18 cellular contexts compared by ENCODE assay signal in the genomic region with DNA sequence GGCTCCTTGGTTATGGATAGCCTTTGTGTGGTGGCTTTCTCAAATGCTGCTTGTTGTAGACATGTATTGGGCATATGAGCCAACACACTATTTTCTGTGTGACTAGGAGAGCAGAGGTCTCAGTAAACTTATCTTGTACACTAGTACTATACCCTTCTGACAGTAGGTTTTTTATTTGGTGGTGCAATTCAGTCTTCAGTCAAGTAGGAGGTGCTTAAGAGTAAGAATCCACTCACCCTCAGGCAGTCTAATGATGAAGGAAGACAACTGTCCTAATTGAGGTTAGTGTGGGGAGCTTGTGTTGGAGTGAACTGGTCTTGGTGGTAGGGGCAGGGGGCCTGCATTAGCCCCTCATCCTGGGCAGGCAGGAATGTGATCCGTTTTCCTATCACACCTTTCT.
"Had no signal": no experiment of that assay in that cellular context is flagged by ENCODE, and none has a peak within 500 bp of the region (broad histone marks: within the 10 kb centered on the region; RNA-seq: fewer than 3 reads in every experiment).

No MANE protein-coding gene starts in this region.

- H3K4me3 ChIP-seq: coronary artery, dorsolateral prefrontal cortex, esophagus muscularis mucosa, gastroesophageal sphincter, heart left ventricle, hepatocyte, left lung, lower lobe of right lung had no signal

- ATAC-seq: foreskin keratinocyte; gastroesophageal sphincter; heart left ventricle; left cardiac atrium; left lung; left ventricle myocardium superior; lower lobe of right lung; naive thymus-derived CD4-positive, alpha-beta T cell had no signal

- H3K27ac ChIP-seq: coronary artery, dorsolateral prefrontal cortex, esophagus muscularis mucosa, foreskin keratinocyte, gastroesophageal sphincter, heart left ventricle, hepatocyte, left lung, lower lobe of right lung had no signal

- H3K79me2 ChIP-seq: hepatocyte had no signal

- H3K27ac Mint-ChIP-seq: naive thymus-derived CD4-positive, alpha-beta T cell had no signal

- H3K4me2 ChIP-seq: hepatocyte had no signal

- H3K4me1 Mint-ChIP-seq: naive thymus-derived CD4-positive, alpha-beta T cell had no signal

- H3K4me1 ChIP-seq: esophagus muscularis mucosa, foreskin keratinocyte, gastroesophageal sphincter, heart left ventricle, left lung, lower lobe of right lung had no signal

- H2AFZ ChIP-seq: hepatocyte had no signal

- H3K27me3 ChIP-seq: dorsolateral prefrontal cortex, esophagus muscularis mucosa, foreskin keratinocyte, gastroesophageal sphincter, heart left ventricle, hepatocyte, left lung had no signal

- H3K36me3 Mint-ChIP-seq: naive thymus-derived CD4-positive, alpha-beta T cell had no signal

- H3K36me3 ChIP-seq: esophagus muscularis mucosa, gastroesophageal sphincter, heart left ventricle, left lung, lower lobe of right lung had no signal

- H3K4me3 Mint-ChIP-seq: naive thymus-derived CD4-positive, alpha-beta T cell had no signal

- DNase-seq: dermis blood vessel endothelial cell; dorsolateral prefrontal cortex; effector CD4-positive, alpha-beta T cell; effector memory CD4-positive, alpha-beta T cell; foreskin keratinocyte; hypothalamus; left cardiac atrium; left lung; left ventricle myocardium superior; mesenchymal stem cell; midbrain; naive thymus-derived CD4-positive, alpha-beta T cell had no signal
